Comparison of ENCODE assay signal across 1 cellular context in the genomic region with DNA sequence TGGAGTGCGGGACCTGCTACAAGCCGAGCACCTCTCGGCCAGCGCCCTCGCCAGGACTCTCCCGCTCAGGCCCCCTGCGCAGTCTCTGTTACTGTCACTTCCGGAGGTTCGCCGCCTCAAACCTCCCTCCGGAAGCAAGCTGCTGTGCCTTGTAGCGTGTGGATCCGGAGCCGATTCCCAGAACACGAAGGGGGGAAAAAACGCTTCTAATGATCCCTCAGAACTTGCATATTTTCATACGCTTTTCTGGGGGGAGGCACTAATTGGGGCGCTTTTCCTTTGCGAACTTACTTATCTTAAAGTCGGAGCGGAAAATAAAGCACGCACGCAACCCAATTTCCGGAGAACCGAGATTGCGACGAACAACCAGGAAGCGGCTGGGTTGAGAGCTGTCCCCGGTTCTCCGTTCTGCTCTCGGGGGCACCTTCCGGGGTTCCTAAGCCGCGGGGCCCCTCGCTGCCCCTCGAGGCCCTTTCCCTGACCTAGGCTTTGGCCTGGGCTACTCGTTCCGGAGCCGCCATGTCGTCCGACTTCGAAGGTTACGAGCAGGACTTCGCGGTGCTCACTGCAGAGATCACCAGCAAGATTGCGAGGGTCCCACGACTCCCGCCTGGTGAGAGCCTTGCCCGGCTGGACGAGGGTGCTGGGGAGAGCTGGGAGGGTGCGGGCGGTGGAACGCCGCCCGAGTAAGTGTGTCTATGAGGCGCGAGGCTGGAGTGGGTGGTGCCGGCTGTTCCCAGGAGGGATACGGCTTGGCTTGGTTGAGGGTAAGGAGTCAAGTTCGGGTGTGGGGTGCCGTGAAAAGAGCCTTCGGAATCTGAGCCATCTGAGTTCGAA.
TF ChIP-seq lines count a peak whose summit lies in the region.

A gene (plus strand): TSS at position 361 of the 837 bp plus-strand sequence. CDS start 159 bp downstream, at position 520.
A gene with protein sequence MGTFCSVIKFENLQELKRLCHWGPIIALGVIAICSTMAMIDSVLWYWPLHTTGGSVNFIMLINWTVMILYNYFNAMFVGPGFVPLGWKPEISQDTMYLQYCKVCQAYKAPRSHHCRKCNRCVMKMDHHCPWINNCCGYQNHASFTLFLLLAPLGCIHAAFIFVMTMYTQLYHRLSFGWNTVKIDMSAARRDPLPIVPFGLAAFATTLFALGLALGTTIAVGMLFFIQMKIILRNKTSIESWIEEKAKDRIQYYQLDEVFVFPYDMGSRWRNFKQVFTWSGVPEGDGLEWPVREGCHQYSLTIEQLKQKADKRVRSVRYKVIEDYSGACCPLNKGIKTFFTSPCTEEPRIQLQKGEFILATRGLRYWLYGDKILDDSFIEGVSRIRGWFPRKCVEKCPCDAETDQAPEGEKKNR (minus strand): TSS at position 60 of the 837 bp plus-strand sequence. CDS start 1,478 bp downstream, outside the sequence.

TF ChIP-seq in HepG2, 621 proteins besides CTCF, POLR2A, EP300 and RAD21 (continued from another document and continues in another):
- TF ChIP-seq, protein P1, sequence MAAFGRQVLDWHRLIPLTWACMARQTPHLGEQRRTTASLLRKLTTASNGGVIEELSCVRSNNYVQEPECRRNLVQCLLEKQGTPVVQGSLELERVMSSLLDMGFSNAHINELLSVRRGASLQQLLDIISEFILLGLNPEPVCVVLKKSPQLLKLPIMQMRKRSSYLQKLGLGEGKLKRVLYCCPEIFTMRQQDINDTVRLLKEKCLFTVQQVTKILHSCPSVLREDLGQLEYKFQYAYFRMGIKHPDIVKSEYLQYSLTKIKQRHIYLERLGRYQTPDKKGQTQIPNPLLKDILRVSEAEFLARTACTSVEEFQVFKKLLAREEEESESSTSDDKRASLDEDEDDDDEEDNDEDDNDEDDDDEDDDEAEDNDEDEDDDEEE (CRISPR knock-in tag; IDR thresholded peaks at IDR 0.05) = no peak
- TF ChIP-seq NR2C2 (CRISPR knock-in tag; IDR thresholded peaks at IDR 0.05; ENCODE audit: borderline replicate concordance) (peak; percentile 82), NFIB (CRISPR knock-in tag; IDR thresholded peaks at IDR 0.05; ENCODE audit: borderline replicate concordance) (no peak), ZNF350 (CRISPR knock-in tag; IDR thresholded peaks at IDR 0.05; ENCODE audit: borderline replicate concordance, low read depth) (peak; percentile 94), BHLHE40 (IDR thresholded peaks at IDR 0.05; ENCODE audit: low read length) (no peak), ZNF709 (CRISPR knock-in tag; IDR thresholded peaks at IDR 0.05) (peak; percentile 37; the same call in 1 of the 2 replicates), MEF2D (CRISPR knock-in tag; IDR thresholded peaks at IDR 0.05) (peak; percentile 10; the same call in 1 of the 2 replicates), ZNF354B (CRISPR knock-in tag; IDR thresholded peaks at IDR 0.05) (no peak), TBX3 (IDR thresholded peaks at IDR 0.05; ENCODE audit: borderline replicate concordance) (no peak), STAG1 (CRISPR knock-in tag; IDR thresholded peaks at IDR 0.05) (no peak), SP1 (IDR thresholded peaks at IDR 0.05) (no peak), SP1 (CRISPR knock-in tag; IDR thresholded peaks at IDR 0.05) (no peak), ZNF367 (CRISPR knock-in tag; IDR thresholded peaks at IDR 0.05; ENCODE audit: borderline replicate concordance) (no peak), KDM5B (CRISPR knock-in tag; IDR thresholded peaks at IDR 0.05; ENCODE audit: borderline replicate concordance) (peak; percentile 47; the same call in 1 of the 2 replicates), YEATS4 (CRISPR knock-in tag; IDR thresholded peaks at IDR 0.05; ENCODE audit: borderline replicate concordance) (peak; percentile 71), ZNF713 (CRISPR knock-in tag; IDR thresholded peaks at IDR 0.05) (0 out of 2 replicates have a peak, but pooled peaks have one; percentile 57), SALL2 (CRISPR knock-in tag; IDR thresholded peaks at IDR 0.05) (no peak; the same call in 1 of the 2 replicates)
- TF ChIP-seq, protein P2, sequence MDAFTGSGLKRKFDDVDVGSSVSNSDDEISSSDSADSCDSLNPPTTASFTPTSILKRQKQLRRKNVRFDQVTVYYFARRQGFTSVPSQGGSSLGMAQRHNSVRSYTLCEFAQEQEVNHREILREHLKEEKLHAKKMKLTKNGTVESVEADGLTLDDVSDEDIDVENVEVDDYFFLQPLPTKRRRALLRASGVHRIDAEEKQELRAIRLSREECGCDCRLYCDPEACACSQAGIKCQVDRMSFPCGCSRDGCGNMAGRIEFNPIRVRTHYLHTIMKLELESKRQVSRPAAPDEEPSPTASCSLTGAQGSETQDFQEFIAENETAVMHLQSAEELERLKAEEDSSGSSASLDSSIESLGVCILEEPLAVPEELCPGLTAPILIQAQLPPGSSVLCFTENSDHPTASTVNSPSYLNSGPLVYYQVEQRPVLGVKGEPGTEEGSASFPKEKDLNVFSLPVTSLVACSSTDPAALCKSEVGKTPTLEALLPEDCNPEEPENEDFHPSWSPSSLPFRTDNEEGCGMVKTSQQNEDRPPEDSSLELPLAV (CRISPR knock-in tag; conservative IDR thresholded peaks at IDR 0.05; ENCODE audit: low read depth) = no peak
- TF ChIP-seq, protein P3, sequence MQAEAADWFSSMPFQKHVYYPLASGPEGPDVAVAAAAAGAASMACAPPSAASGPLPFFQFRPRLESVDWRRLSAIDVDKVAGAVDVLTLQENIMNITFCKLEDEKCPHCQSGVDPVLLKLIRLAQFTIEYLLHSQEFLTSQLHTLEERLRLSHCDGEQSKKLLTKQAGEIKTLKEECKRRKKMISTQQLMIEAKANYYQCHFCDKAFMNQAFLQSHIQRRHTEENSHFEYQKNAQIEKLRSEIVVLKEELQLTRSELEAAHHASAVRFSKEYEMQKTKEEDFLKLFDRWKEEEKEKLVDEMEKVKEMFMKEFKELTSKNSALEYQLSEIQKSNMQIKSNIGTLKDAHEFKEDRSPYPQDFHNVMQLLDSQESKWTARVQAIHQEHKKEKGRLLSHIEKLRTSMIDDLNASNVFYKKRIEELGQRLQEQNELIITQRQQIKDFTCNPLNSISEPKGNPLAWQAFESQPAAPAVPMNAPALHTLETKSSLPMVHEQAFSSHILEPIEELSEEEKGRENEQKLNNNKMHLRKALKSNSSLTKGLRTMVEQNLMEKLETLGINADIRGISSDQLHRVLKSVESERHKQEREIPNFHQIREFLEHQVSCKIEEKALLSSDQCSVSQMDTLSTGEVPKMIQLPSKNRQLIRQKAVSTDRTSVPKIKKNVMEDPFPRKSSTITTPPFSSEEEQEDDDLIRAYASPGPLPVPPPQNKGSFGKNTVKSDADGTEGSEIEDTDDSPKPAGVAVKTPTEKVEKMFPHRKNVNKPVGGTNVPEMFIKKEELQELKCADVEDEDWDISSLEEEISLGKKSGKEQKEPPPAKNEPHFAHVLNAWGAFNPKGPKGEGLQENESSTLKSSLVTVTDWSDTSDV (CRISPR knock-in tag; IDR thresholded peaks at IDR 0.05) = no peak
- TF ChIP-seq, protein P4, sequence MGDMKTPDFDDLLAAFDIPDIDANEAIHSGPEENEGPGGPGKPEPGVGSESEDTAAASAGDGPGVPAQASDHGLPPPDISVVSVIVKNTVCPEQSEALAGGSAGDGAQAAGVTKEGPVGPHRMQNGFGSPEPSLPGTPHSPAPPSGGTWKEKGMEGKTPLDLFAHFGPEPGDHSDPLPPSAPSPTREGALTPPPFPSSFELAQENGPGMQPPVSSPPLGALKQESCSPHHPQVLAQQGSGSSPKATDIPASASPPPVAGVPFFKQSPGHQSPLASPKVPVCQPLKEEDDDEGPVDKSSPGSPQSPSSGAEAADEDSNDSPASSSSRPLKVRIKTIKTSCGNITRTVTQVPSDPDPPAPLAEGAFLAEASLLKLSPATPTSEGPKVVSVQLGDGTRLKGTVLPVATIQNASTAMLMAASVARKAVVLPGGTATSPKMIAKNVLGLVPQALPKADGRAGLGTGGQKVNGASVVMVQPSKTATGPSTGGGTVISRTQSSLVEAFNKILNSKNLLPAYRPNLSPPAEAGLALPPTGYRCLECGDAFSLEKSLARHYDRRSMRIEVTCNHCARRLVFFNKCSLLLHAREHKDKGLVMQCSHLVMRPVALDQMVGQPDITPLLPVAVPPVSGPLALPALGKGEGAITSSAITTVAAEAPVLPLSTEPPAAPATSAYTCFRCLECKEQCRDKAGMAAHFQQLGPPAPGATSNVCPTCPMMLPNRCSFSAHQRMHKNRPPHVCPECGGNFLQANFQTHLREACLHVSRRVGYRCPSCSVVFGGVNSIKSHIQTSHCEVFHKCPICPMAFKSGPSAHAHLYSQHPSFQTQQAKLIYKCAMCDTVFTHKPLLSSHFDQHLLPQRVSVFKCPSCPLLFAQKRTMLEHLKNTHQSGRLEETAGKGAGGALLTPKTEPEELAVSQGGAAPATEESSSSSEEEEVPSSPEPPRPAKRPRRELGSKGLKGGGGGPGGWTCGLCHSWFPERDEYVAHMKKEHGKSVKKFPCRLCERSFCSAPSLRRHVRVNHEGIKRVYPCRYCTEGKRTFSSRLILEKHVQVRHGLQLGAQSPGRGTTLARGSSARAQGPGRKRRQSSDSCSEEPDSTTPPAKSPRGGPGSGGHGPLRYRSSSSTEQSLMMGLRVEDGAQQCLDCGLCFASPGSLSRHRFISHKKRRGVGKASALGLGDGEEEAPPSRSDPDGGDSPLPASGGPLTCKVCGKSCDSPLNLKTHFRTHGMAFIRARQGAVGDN (CRISPR knock-in tag; IDR thresholded peaks at IDR 0.05) = peak; percentile 84
- TF ChIP-seq, protein P5, sequence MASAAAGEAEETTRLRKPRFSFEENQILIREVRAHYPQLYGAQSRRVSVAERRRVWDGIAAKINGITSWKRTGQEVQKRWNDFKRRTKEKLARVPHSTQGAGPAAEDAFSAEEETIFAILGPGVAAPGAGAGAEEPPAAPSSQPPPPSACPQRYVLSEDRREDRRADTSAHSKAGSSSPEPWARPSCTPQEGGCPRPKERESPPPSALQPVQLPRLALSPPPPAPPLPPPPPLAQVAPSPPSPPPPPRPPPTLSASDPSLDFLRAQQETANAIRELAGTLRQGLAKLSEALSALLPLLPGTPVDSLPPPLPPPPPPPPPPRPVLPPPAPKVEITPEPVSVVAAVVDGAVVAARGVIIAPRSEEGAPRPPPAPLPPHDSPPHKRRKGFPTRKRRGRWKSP (CRISPR knock-in tag; IDR thresholded peaks at IDR 0.05) = peak; percentile 38; the same call in 1 of the 2 replicates
- TF ChIP-seq, protein P6, sequence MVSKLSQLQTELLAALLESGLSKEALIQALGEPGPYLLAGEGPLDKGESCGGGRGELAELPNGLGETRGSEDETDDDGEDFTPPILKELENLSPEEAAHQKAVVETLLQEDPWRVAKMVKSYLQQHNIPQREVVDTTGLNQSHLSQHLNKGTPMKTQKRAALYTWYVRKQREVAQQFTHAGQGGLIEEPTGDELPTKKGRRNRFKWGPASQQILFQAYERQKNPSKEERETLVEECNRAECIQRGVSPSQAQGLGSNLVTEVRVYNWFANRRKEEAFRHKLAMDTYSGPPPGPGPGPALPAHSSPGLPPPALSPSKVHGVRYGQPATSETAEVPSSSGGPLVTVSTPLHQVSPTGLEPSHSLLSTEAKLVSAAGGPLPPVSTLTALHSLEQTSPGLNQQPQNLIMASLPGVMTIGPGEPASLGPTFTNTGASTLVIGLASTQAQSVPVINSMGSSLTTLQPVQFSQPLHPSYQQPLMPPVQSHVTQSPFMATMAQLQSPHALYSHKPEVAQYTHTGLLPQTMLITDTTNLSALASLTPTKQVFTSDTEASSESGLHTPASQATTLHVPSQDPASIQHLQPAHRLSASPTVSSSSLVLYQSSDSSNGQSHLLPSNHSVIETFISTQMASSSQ (IDR thresholded peaks at IDR 0.05; ENCODE audit: low read depth) = no peak
- TF ChIP-seq, protein P6 (CRISPR knock-in tag; IDR thresholded peaks at IDR 0.05; ENCODE audit: borderline replicate concordance) = peak; percentile 61; the same call in 1 of the 2 replicates
- TF ChIP-seq, protein P7, sequence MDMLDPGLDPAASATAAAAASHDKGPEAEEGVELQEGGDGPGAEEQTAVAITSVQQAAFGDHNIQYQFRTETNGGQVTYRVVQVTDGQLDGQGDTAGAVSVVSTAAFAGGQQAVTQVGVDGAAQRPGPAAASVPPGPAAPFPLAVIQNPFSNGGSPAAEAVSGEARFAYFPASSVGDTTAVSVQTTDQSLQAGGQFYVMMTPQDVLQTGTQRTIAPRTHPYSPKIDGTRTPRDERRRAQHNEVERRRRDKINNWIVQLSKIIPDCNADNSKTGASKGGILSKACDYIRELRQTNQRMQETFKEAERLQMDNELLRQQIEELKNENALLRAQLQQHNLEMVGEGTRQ (IDR thresholded peaks at IDR 0.05; ENCODE audit: low read depth, low read length) = no peak
- TF ChIP-seq, protein P7 (CRISPR knock-in tag; IDR thresholded peaks at IDR 0.05; ENCODE audit: borderline replicate concordance) = no peak
- TF ChIP-seq, protein P8, sequence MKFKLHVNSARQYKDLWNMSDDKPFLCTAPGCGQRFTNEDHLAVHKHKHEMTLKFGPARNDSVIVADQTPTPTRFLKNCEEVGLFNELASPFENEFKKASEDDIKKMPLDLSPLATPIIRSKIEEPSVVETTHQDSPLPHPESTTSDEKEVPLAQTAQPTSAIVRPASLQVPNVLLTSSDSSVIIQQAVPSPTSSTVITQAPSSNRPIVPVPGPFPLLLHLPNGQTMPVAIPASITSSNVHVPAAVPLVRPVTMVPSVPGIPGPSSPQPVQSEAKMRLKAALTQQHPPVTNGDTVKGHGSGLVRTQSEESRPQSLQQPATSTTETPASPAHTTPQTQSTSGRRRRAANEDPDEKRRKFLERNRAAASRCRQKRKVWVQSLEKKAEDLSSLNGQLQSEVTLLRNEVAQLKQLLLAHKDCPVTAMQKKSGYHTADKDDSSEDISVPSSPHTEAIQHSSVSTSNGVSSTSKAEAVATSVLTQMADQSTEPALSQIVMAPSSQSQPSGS (CRISPR knock-in tag; IDR thresholded peaks at IDR 0.05) = peak; percentile 48; the same call in 1 of the 2 replicates
- TF ChIP-seq, protein P9, sequence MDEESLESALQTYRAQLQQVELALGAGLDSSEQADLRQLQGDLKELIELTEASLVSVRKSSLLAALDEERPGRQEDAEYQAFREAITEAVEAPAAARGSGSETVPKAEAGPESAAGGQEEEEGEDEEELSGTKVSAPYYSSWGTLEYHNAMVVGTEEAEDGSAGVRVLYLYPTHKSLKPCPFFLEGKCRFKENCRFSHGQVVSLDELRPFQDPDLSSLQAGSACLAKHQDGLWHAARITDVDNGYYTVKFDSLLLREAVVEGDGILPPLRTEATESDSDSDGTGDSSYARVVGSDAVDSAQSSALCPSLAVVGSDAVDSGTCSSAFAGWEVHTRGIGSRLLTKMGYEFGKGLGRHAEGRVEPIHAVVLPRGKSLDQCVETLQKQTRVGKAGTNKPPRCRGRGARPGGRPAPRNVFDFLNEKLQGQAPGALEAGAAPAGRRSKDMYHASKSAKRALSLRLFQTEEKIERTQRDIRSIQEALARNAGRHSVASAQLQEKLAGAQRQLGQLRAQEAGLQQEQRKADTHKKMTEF (CRISPR knock-in tag; IDR thresholded peaks at IDR 0.05) = peak; percentile 37; the same call in 1 of the 2 replicates
